In genomic region chr17:73784015-73784603, GRCh38 we compare ENCODE assay signal across 13 cellular contexts.
DNase-seq lines count a peak whose midpoint lies in the region; ATAC-seq lines count a peak whose summit lies in the region.
"Had no signal": no experiment of that assay in that cellular context is flagged by ENCODE, and none has a peak within 500 bp of the region (broad histone marks: within the 10 kb centered on the region; RNA-seq: fewer than 3 reads in every experiment).

No MANE protein-coding gene starts in this region.

- ATAC-seq in GM21390 (IDR thresholded peaks at IDR 0.05; ENCODE audit: unreplicated experiment), result no peak
- ATAC-seq in activated CD4-positive, alpha-beta T cell treated with anti-CD3 and anti-CD28 coated beads for 36 hours, result no peak
- ATAC-seq: GM12878 had no signal

- CTCF ChIA-PET in activated naive CD4-positive, alpha-beta T cell treated with anti-CD3 and anti-CD28 coated beads, Interleukin-2, amount 10 ng/mL, durations not matched to agents 7 days and 5 days (lab: Charles Lee), result no interaction called here
- CTCF ChIA-PET in activated CD4-positive, alpha-beta T cell treated with anti-CD3 and anti-CD28 coated beads for 36 hours (lab: Charles Lee), result no interaction called here

- H3K4me1 Mint-ChIP-seq in activated naive CD4-positive, alpha-beta T cell treated with anti-CD3 and anti-CD28 coated beads, Interleukin-2, amount 10 ng/mL, durations not matched to agents 7 days and 5 days, result peaks cover 15% of the 10 kb centered on the region
- H3K4me1 Mint-ChIP-seq in activated CD4-positive, alpha-beta T cell treated with anti-CD3 and anti-CD28 coated beads for 36 hours, result peaks cover 8% of the 10 kb centered on the region

- peaks cover 45% of the 10 kb centered on the region for H3K27me3 Mint-ChIP-seq in activated naive CD4-positive, alpha-beta T cell treated with anti-CD3 and anti-CD28 coated beads, Interleukin-2, amount 10 ng/mL, durations not matched to agents 7 days and 5 days
- no peaks in the 10 kb centered on the region for H3K27me3 Mint-ChIP-seq in activated CD4-positive, alpha-beta T cell treated with anti-CD3 and anti-CD28 coated beads for 36 hours

- POLR2A ChIA-PET in activated CD4-positive, alpha-beta T cell treated with anti-CD3 and anti-CD28 coated beads for 36 hours (lab: Charles Lee), result no interaction called here

- no peak overlapping the region for H3K4me3 Mint-ChIP-seq in activated naive CD4-positive, alpha-beta T cell treated with anti-CD3 and anti-CD28 coated beads, Interleukin-2, amount 10 ng/mL, durations not matched to agents 7 days and 5 days
- H3K4me3 Mint-ChIP-seq in activated CD4-positive, alpha-beta T cell treated with anti-CD3 and anti-CD28 coated beads for 36 hours, result no peak overlapping the region

- peak overlapping the region; percentile 39 for H3K27ac Mint-ChIP-seq in activated naive CD4-positive, alpha-beta T cell treated with anti-CD3 and anti-CD28 coated beads, Interleukin-2, amount 10 ng/mL, durations not matched to agents 7 days and 5 days
- no peak overlapping the region for H3K27ac Mint-ChIP-seq in activated CD4-positive, alpha-beta T cell treated with anti-CD3 and anti-CD28 coated beads for 36 hours

- H3K36me3 Mint-ChIP-seq in activated naive CD4-positive, alpha-beta T cell treated with anti-CD3 and anti-CD28 coated beads, Interleukin-2, amount 10 ng/mL, durations not matched to agents 7 days and 5 days, result no peaks in the 10 kb centered on the region
- H3K36me3 Mint-ChIP-seq in activated CD4-positive, alpha-beta T cell treated with anti-CD3 and anti-CD28 coated beads for 36 hours (ENCODE audit: low read depth), result no peaks in the 10 kb centered on the region

- DNase-seq in activated naive CD4-positive, alpha-beta T cell treated with anti-CD3 and anti-CD28 coated beads, Interleukin-2, amount 10 ng/mL, durations not matched to agents 7 days and 5 days, result no peak
- DNase-seq in activated naive CD4-positive, alpha-beta T cell (lab: John Stamatoyannopoulos, UW), result no peak
- DNase-seq in NCI-H2107 (lab: John Stamatoyannopoulos, UW) (peak; percentile 64), cerebellar cortex (ENCODE audit: low spot score) (peak; percentile 7), HT-29 (ENCODE audit: low spot score) (no peak)
- no peak for DNase-seq in activated CD4-positive, alpha-beta T cell treated with anti-CD3 and anti-CD28 coated beads for 36 hours
- DNase-seq: AML-193, Calu3, GOT3, MG63, NCI-H2171 had no signal

- no peaks in the 10 kb centered on the region for H3K9me3 Mint-ChIP-seq in activated naive CD4-positive, alpha-beta T cell treated with anti-CD3 and anti-CD28 coated beads, Interleukin-2, amount 10 ng/mL, durations not matched to agents 7 days and 5 days
- H3K9me3 Mint-ChIP-seq in activated CD4-positive, alpha-beta T cell treated with anti-CD3 and anti-CD28 coated beads for 36 hours (ENCODE audit: low read depth), result no peaks in the 10 kb centered on the region

- intact Hi-C loops in activated CD4-positive, alpha-beta T cell treated with anti-CD3 and anti-CD28 coated beads for 36 hours (cut with DNase I, micrococcal nuclease), result no loop called here

Comparison
In these comparisons a context has a peak if more than half of its experiments do, and no peak if none do; other contexts are left out.
1. DNase-seq: peak in NCI-H2107 (single experiment) and cerebellar cortex (single experiment); none in activated naive CD4-positive, alpha-beta T cell treated with anti-CD3 and anti-CD28 coated beads, Interleukin-2, amount 10 ng/mL, durations not matched to agents 7 days and 5 days (single experiment), activated naive CD4-positive, alpha-beta T cell (0 of 4), HT-29 (single experiment) and activated CD4-positive, alpha-beta T cell treated with anti-CD3 and anti-CD28 coated beads for 36 hours (single experiment).